Comparison of ENCODE assay signal across 1 cellular context in the genomic region with DNA sequence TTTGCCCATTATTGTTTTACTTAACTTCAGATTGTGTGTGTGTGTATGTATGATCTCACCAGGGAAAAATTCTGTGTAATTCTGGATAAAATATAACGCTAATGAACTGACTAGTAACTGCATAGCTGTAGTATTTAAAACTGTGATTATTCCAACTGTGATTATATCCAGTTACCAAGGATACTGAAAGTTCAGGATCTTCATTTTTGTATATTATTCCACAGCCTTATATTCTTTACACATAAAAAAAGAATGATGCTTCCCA.
TF ChIP-seq lines count a peak whose summit lies in the region.

No MANE protein-coding gene starts in this region.

TF ChIP-seq in HEK293, 187 proteins besides CTCF, POLR2A, EP300 and RAD21 (continued from another document):
- TF ChIP-seq, protein P1, sequence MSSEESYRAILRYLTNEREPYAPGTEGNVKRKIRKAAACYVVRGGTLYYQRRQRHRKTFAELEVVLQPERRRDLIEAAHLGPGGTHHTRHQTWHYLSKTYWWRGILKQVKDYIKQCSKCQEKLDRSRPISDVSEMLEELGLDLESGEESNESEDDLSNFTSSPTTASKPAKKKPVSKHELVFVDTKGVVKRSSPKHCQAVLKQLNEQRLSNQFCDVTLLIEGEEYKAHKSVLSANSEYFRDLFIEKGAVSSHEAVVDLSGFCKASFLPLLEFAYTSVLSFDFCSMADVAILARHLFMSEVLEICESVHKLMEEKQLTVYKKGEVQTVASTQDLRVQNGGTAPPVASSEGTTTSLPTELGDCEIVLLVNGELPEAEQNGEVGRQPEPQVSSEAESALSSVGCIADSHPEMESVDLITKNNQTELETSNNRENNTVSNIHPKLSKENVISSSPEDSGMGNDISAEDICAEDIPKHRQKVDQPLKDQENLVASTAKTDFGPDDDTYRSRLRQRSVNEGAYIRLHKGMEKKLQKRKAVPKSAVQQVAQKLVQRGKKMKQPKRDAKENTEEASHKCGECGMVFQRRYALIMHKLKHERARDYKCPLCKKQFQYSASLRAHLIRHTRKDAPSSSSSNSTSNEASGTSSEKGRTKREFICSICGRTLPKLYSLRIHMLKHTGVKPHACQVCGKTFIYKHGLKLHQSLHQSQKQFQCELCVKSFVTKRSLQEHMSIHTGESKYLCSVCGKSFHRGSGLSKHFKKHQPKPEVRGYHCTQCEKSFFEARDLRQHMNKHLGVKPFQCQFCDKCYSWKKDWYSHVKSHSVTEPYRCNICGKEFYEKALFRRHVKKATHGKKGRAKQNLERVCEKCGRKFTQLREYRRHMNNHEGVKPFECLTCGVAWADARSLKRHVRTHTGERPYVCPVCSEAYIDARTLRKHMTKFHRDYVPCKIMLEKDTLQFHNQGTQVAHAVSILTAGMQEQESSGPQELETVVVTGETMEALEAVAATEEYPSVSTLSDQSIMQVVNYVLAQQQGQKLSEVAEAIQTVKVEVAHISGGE (tag by site-specific recombination; conservative IDR thresholded peaks at IDR 0.05; ENCODE audit: low read depth) = no peak
- TF ChIP-seq MEIS1 (CRISPR knock-in tag; IDR thresholded peaks at IDR 0.05; ENCODE audit: borderline replicate concordance) = no peak
- no peak for TF ChIP-seq ZNF670 (tag by site-specific recombination; IDR thresholded peaks at IDR 0.05; ENCODE audit: low read depth)
- TF ChIP-seq ZNF121 (tag by site-specific recombination; IDR thresholded peaks at IDR 0.05) = no peak
- no peak for TF ChIP-seq ZNF426 (tag by site-specific recombination; IDR thresholded peaks at IDR 0.05)
- TF ChIP-seq WT1 (tag by site-specific recombination; IDR thresholded peaks at IDR 0.05) = no peak
